Comparison of ENCODE assay signal across 13 cellular contexts in genomic region chr12:6392499-6392898, GRCh38. TPM values are rescaled to one million over a fixed set of nuclear protein-coding genes. Genes with fewer than 3 reads are reported as not detected.
A peak's percentile ranks its signal among the peaks of the same experiment; 100 is the strongest.
DNase-seq lines count a peak whose midpoint lies in the region; ATAC-seq and TF ChIP-seq lines count a peak whose summit lies in the region.
"Had no signal": no experiment of that assay in that cellular context is flagged by ENCODE, and none has a peak within 500 bp of the region (broad histone marks: within the 10 kb centered on the region; RNA-seq: fewer than 3 reads in every experiment).

No MANE protein-coding gene starts in this region.

- peaks cover 0 to 49% (median 2%) of the 10 kb centered on the region in 4 donors for H3K4me1 ChIP-seq in Peyer's patch
- peaks cover 4 to 41% (median 16%) of the 10 kb centered on the region in 9 donors for H3K4me1 ChIP-seq in heart right ventricle
- H3K4me1 ChIP-seq in rectal smooth muscle tissue (ENCODE audit: control insufficient read depth, insufficient read depth, low read length): peaks cover 21% of the 10 kb centered on the region
- H3K4me1 ChIP-seq in BE2C: no peaks in the 10 kb centered on the region

- H3K27me3 ChIP-seq in Peyer's patch: no peaks in the 10 kb centered on the region
- no peaks in the 10 kb centered on the region for H3K27me3 ChIP-seq in heart right ventricle
- no peaks in the 10 kb centered on the region for H3K27me3 ChIP-seq in rectal smooth muscle tissue (ENCODE audit: control insufficient read depth, insufficient read depth, low read length)
- no peaks in the 10 kb centered on the region for H3K27me3 ChIP-seq in BE2C

- peak; percentile 53 to 86 (median 73) for ATAC-seq in heart right ventricle
- no peak for ATAC-seq in HG03521 (IDR thresholded peaks at IDR 0.05; ENCODE audit: unreplicated experiment)
- ATAC-seq: T-cell had no signal

- DNase-seq in DMS53 (lab: John Stamatoyannopoulos, UW) (peak; percentile 83), Peyer's patch (peak in 2 of 3 donors; percentile 76 to 84), heart right ventricle (no peak), BE2C (no peak), GM03348 (ENCODE audit: low spot score) (no peak)
- no peak for DNase-seq in activated CD4-positive, alpha-beta T cell treated with anti-CD3 and anti-CD28 coated beads for 1 hour
- DNase-seq: cortex of kidney, NCI-H69, T-cell had no signal

- no peak overlapping the region for H3K4me3 ChIP-seq in Peyer's patch
- no peak overlapping the region for H3K4me3 ChIP-seq in heart right ventricle
- H3K4me3 ChIP-seq in rectal smooth muscle tissue (ENCODE audit: low read length): no peak overlapping the region
- H3K4me3 ChIP-seq in BE2C (ENCODE audit: low read depth, low read length): no peak overlapping the region

- H3K9me3 ChIP-seq in Peyer's patch: no peaks in the 10 kb centered on the region
- no peaks in the 10 kb centered on the region for H3K9me3 ChIP-seq in heart right ventricle
- no peaks in the 10 kb centered on the region for H3K9me3 ChIP-seq in BE2C

- WGBS in heart right ventricle, 2 donors: 4 to 15% methylated on average over 6 of the region's 6 CpGs

- H3K36me3 ChIP-seq in Peyer's patch: peaks cover 0 to 29% (median 0%) of the 10 kb centered on the region in 3 donors
- peaks cover 0 to 61% (median 18%) of the 10 kb centered on the region in 9 donors for H3K36me3 ChIP-seq in heart right ventricle
- H3K36me3 ChIP-seq in rectal smooth muscle tissue (ENCODE audit: control insufficient read depth, insufficient read depth, low read length): peaks cover 5% of the 10 kb centered on the region
- no peaks in the 10 kb centered on the region for H3K36me3 ChIP-seq in BE2C

- intact Hi-C loops in heart right ventricle (cut with DNase I): no loop called here

- H3K27ac ChIP-seq in Peyer's patch (peak overlapping the region in 3 of 4 donors; percentile 53 to 79 (median 64)), heart right ventricle (peak overlapping the region in 8 of 10 donors; percentile 11 to 71 (median 69)), rectal smooth muscle tissue (ENCODE audit: low read depth, low read length) (peak overlapping the region; percentile 88)

- peak; percentile 37 to 68 for TF ChIP-seq POLR2A in Peyer's patch (IDR thresholded peaks at IDR 0.05)

- H3K9ac ChIP-seq in rectal smooth muscle tissue (ENCODE audit: low read length): no peak overlapping the region

- TF ChIP-seq CTCF in Peyer's patch (IDR thresholded peaks at IDR 0.05) (no peak), heart right ventricle (IDR thresholded peaks at IDR 0.05) (no peak), BE2C (IDR thresholded peaks at IDR 0.05; ENCODE audit: low read depth, low read length) (no peak)

RNA-seq across cellular contexts. Expression of gene LTBR, which starts 8.5 kb away (rescaled TPM):
- total RNA-seq in Peyer's patch (100 to 1,000 TPM; 113 to 313 (median 294) TPM), heart right ventricle (10 to 100 TPM; 14.1 to 49.1 (median 20.8) TPM)
- polyA plus RNA-seq in heart right ventricle: 10 to 100 TPM; 37.5 to 38.3 TPM
- polyA plus RNA-seq in BE2C (2012; ENCODE audit: insufficient read depth, insufficient read length, low read depth): 1.2 TPM

RNA-seq across cellular contexts. Expression of gene SCNN1A, which starts 17.1 kb away (rescaled TPM):
- total RNA-seq in Peyer's patch (100 to 1,000 TPM in 3 of 4 donors, 10 to 100 TPM in 1; 93.3 to 275 (median 143) TPM), heart right ventricle (1 to 10 TPM in 1 of 10 donors, under 1 TPM in 5, not detected in 4; 0.17 to 1.1 (median 0.49) TPM)
- under 1 TPM; 0.15 to 0.23 TPM for polyA plus RNA-seq in heart right ventricle
- not detected for polyA plus RNA-seq in BE2C (2012; ENCODE audit: insufficient read depth, insufficient read length, low read depth)
- total RNA-seq: glomerular endothelial cell had no signal

RNA-seq across cellular contexts. Expression of gene TNFRSF1A, which starts 50.6 kb away (rescaled TPM):
- total RNA-seq in Peyer's patch: 100 to 1,000 TPM in 3 of 4 donors, 10 to 100 TPM in 1; 90.8 to 547 (median 393) TPM
- total RNA-seq in heart right ventricle: 100 to 1,000 TPM in 1 of 10 donors, 10 to 100 TPM in 9; 29.4 to 100 (median 39.2) TPM
- polyA plus RNA-seq in heart right ventricle: 10 to 100 TPM; 34.4 to 75.7 TPM
- 15.8 TPM for polyA plus RNA-seq in BE2C (2012; ENCODE audit: insufficient read depth, insufficient read length, low read depth)

RNA-seq across cellular contexts. Expression of gene CD27, which starts 52.3 kb away (rescaled TPM):
- 10 to 100 TPM in 1 of 4 donors, 1 to 10 TPM in 3; 1.0 to 20.6 (median 2.3) TPM for total RNA-seq in Peyer's patch
- 1 to 10 TPM in 1 of 10 donors, under 1 TPM in 3, not detected in 6; 0.30 to 3.4 (median 0.32) TPM for total RNA-seq in heart right ventricle
- polyA plus RNA-seq in heart right ventricle: under 1 TPM; 0.28 to 0.59 TPM
- 2.4 TPM for polyA plus RNA-seq in BE2C (2012; ENCODE audit: insufficient read depth, insufficient read length, low read depth)
- total RNA-seq: M059J had no signal

RNA-seq across cellular contexts. Expression of gene TAPBPL, which starts 59.3 kb away (rescaled TPM):
- total RNA-seq in Peyer's patch (100 to 1,000 TPM in 2 of 4 donors, 10 to 100 TPM in 2; 44.6 to 124 (median 95.5) TPM), heart right ventricle (10 to 100 TPM; 14.8 to 57.5 (median 17.8) TPM)
- 10 to 100 TPM in 1 of 2 donors, 1 to 10 TPM in 1; 7.9 to 16.7 TPM for polyA plus RNA-seq in heart right ventricle
- polyA plus RNA-seq in BE2C (2012; ENCODE audit: insufficient read depth, insufficient read length, low read depth): 9.8 TPM

Comparison
In these comparisons a context has a peak if more than half of its experiments do, and no peak if none do; other contexts are left out.
1. DNase-seq: peak in DMS53 (single experiment) and Peyer's patch (2 of 3); none in heart right ventricle (0 of 2), BE2C (single experiment), GM03348 (single experiment) and activated CD4-positive, alpha-beta T cell treated with anti-CD3 and anti-CD28 coated beads for 1 hour (single experiment).
2. RNA of gene SCNN1A, which starts 17.1 kb away (total RNA-seq): 93.3 to 275 TPM in Peyer's patch; 0.17 to 1.1 TPM in heart right ventricle; every median in the first group is over 10 times any median in the second.
3. Peak in every context shown above with its lines, with median percentiles within 50 percentile points of each other: H3K27ac ChIP-seq.